Comparison of ENCODE assay signal across 1 cellular context in genomic region chr6:108796875-108797274, GRCh38.
TF ChIP-seq lines count a peak whose summit lies in the region.

No MANE protein-coding gene starts in this region.

TF ChIP-seq in IMR-90, 13 proteins besides CTCF, POLR2A, EP300 and RAD21:
- TF ChIP-seq BHLHE40 (IDR thresholded peaks at IDR 0.05; ENCODE audit: low read depth, low read length) (no peak), CHD1 (IDR thresholded peaks at IDR 0.05; ENCODE audit: low read depth, low read length) (no peak), MAFK (IDR thresholded peaks at IDR 0.05; ENCODE audit: low read depth, low read length) (no peak), USF2 (IDR thresholded peaks at IDR 0.05; ENCODE audit: low read depth, low read length) (no peak), FOS (IDR thresholded peaks at IDR 0.05; ENCODE audit: low read depth, low read length) (no peak), RCOR1 (IDR thresholded peaks at IDR 0.05; ENCODE audit: insufficient replicate concordance, low read length) (no peak), MAZ (IDR thresholded peaks at IDR 0.05; ENCODE audit: borderline replicate concordance, low read depth, low read length) (no peak), ELK1 (IDR thresholded peaks at IDR 0.05; ENCODE audit: borderline replicate concordance, low read depth, low read length) (no peak), RFX5 (IDR thresholded peaks at IDR 0.05; ENCODE audit: low read depth, low read length) (no peak), NFE2L2 (IDR thresholded peaks at IDR 0.05; ENCODE audit: low read depth, low read length) (no peak), SMC3 (IDR thresholded peaks at IDR 0.05; ENCODE audit: low read depth, low read length) (no peak), MXI1 (IDR thresholded peaks at IDR 0.05; ENCODE audit: borderline replicate concordance, low read depth, low read length) (no peak), CEBPB (IDR thresholded peaks at IDR 0.05; ENCODE audit: low read depth, low read length) (no peak)
